In genomic region chr17:40100419-40100668, GRCh38 we compare ENCODE assay signal across 8 cellular contexts. TPM values are rescaled to one million over a fixed set of nuclear protein-coding genes. Genes with fewer than 3 reads are reported as not detected.
DNase-seq lines count a peak whose midpoint lies in the region; FAIRE-seq and TF ChIP-seq lines count a peak whose summit lies in the region.

Gene NR1D1, minus strand, starts transcription at chr17:40100589. Its CDS starts 495 bp downstream, at chr17:40100094.

- no peak within 1 kb of the TSS for H3K18ac ChIP-seq in mesendoderm (ENCODE audit: low read length)

- H3K56ac ChIP-seq in mesendoderm (ENCODE audit: low read length) = peak within 1 kb of the TSS; percentile 89

- no peak within 1 kb of the TSS for H2AK5ac ChIP-seq in mesendoderm (ENCODE audit: low read length)

- intact Hi-C loops in activated naive CD4-positive, alpha-beta T cell treated with anti-CD3 and anti-CD28 coated beads for 36 hours (cut with micrococcal nuclease) = loop anchor here (1.0 to 10.0 kb wide), 4 partner anchors 40 to 504 kb away; partner anchors contain the start of genes CASC3 and STARD3
- intact Hi-C loops in vagina (cut with DNase I) = no loop called here

- H2BK15ac ChIP-seq in mesendoderm (replicated peaks; ENCODE audit: low read depth) = no peak within 1 kb of the TSS

- H4K5ac ChIP-seq in mesendoderm (ENCODE audit: low read length) = no peak within 1 kb of the TSS

- H3K36me3 ChIP-seq in mesendoderm (ENCODE audit: control insufficient read depth, insufficient read depth, low read length) = no peaks in the 10 kb centered on the region
- peaks cover 0 to 20% of the 10 kb centered on the region in 2 donors for H3K36me3 ChIP-seq in vagina

- H3K4me2 ChIP-seq in mesendoderm (ENCODE audit: low read length) = peak within 1 kb of the TSS; percentile 84

- TF ChIP-seq CTCF in chondrocyte (IDR thresholded peaks at IDR 0.05) (no peak), vagina (IDR thresholded peaks at IDR 0.05) (no peak)

- H3K27ac ChIP-seq in mesendoderm (ENCODE audit: low read depth, low read length) (no peak within 1 kb of the TSS), vagina (peak within 1 kb of the TSS; percentile 98)

- no peaks in the 10 kb centered on the region for H3K27me3 Mint-ChIP-seq in activated naive CD4-positive, alpha-beta T cell treated with anti-CD3 and anti-CD28 coated beads for 36 hours (ENCODE audit: low read depth)
- no peaks in the 10 kb centered on the region for H3K27me3 Mint-ChIP-seq in chondrocyte (ENCODE audit: low read depth)

- CTCF ChIA-PET in activated naive CD4-positive, alpha-beta T cell treated with anti-CD3 and anti-CD28 coated beads for 36 hours (lab: Charles Lee) = interaction anchor here (0.8 to 5.2 kb wide), 7 partner anchors 11 to 68 kb away, joined by 3 to 77 read pairs (median 5); partner anchors contain the start of genes MSL1 and THRA

- no peak within 1 kb of the TSS for H3K4ac ChIP-seq in mesendoderm (ENCODE audit: low read depth, low read length)

- H3K79me1 ChIP-seq in mesendoderm (ENCODE audit: low read length) = no peaks in the 10 kb centered on the region

- FAIRE-seq in RCC 7860 (lab: Jason Lieb, UNC) = no peak

- peak within 1 kb of the TSS; percentile 89 for H3K4me3 Mint-ChIP-seq in activated naive CD4-positive, alpha-beta T cell treated with anti-CD3 and anti-CD28 coated beads for 36 hours
- H3K4me3 Mint-ChIP-seq in chondrocyte (ENCODE audit: unreplicated experiment) = peak within 1 kb of the TSS; percentile 87

- no peaks in the 10 kb centered on the region for H3K79me2 ChIP-seq in mesendoderm (ENCODE audit: control insufficient read depth, insufficient read depth, low read length)

- peaks cover 91% of the 10 kb centered on the region for H3K4me1 Mint-ChIP-seq in activated naive CD4-positive, alpha-beta T cell treated with anti-CD3 and anti-CD28 coated beads for 36 hours (ENCODE audit: low read depth)
- peaks cover 60% of the 10 kb centered on the region for H3K4me1 Mint-ChIP-seq in chondrocyte (ENCODE audit: low read depth)

- WGBS in mesendoderm (ENCODE audit: extremely low coverage, insufficient coverage, low lambda C conversion rate) = no CpG with 5 or more reads among the region's 16 CpGs

- no peak within 1 kb of the TSS for H4K8ac ChIP-seq in mesendoderm (ENCODE audit: low read depth, low read length)

- no peak for DNase-seq in activated naive CD4-positive, alpha-beta T cell treated with anti-CD3 and anti-CD28 coated beads for 36 hours
- DNase-seq in activated naive CD4-positive, alpha-beta T cell treated with Interleukin-2 at 50 U/mL for 16 hours = no peak
- no peak for DNase-seq in chondrocyte (ENCODE audit: low spot score)
- no peak for DNase-seq in mesendoderm
- no peak for DNase-seq in vagina (ENCODE audit: extremely low spot score in 2 of 2)
- DNase-seq in SHP77 treated with DMSO at 0.1 percent for 48 hours (lab: John Stamatoyannopoulos, UW) = no peak
- DNase-seq in HK-2 (ENCODE audit: unreplicated experiment) = no peak
- DNase-seq in RCC 7860 (ENCODE audit: low spot score) = no peak

- H3K4me3 ChIP-seq in mesendoderm (ENCODE audit: low read length) (peak within 1 kb of the TSS; percentile 25), vagina (peak within 1 kb of the TSS; percentile 80)

- H2BK5ac ChIP-seq in mesendoderm (ENCODE audit: low read length) = no peak within 1 kb of the TSS

- no peak within 1 kb of the TSS for H2BK120ac ChIP-seq in mesendoderm (ENCODE audit: low read depth, low read length)

- peaks cover 28% of the 10 kb centered on the region for H3K36me3 Mint-ChIP-seq in activated naive CD4-positive, alpha-beta T cell treated with anti-CD3 and anti-CD28 coated beads for 36 hours (ENCODE audit: low read depth)
- H3K36me3 Mint-ChIP-seq in chondrocyte (ENCODE audit: low read depth) = peaks cover 10% of the 10 kb centered on the region

- no peaks in the 10 kb centered on the region for H3K9me3 ChIP-seq in vagina

- H3K9me3 Mint-ChIP-seq in activated naive CD4-positive, alpha-beta T cell treated with anti-CD3 and anti-CD28 coated beads for 36 hours = no peaks in the 10 kb centered on the region
- H3K9me3 Mint-ChIP-seq in chondrocyte (ENCODE audit: low read depth) = no peaks in the 10 kb centered on the region

- H3K27me3 ChIP-seq in mesendoderm (ENCODE audit: insufficient read depth, low read length, poor library complexity) (no peaks in the 10 kb centered on the region), vagina (no peaks in the 10 kb centered on the region)

- H3K9ac ChIP-seq in mesendoderm (ENCODE audit: low read length) = peak within 1 kb of the TSS; percentile 66

- H3K4me1 ChIP-seq in mesendoderm (ENCODE audit: control insufficient read depth, low read depth, low read length) (peaks cover 14% of the 10 kb centered on the region), vagina (peaks cover 79% of the 10 kb centered on the region)

- peak; percentile 57 to 95 for TF ChIP-seq POLR2A in vagina (IDR thresholded peaks at IDR 0.05)

- H3K27ac Mint-ChIP-seq in activated naive CD4-positive, alpha-beta T cell treated with anti-CD3 and anti-CD28 coated beads for 36 hours = peak within 1 kb of the TSS; percentile 95
- peak within 1 kb of the TSS; percentile 98 for H3K27ac Mint-ChIP-seq in chondrocyte (ENCODE audit: unreplicated experiment)

- no peak within 1 kb of the TSS for H3K23ac ChIP-seq in mesendoderm (ENCODE audit: low read length)

RNA-seq across cellular contexts. Expression of gene NR1D1, which starts in this region (rescaled TPM):
- total RNA-seq in activated naive CD4-positive, alpha-beta T cell treated with anti-CD3 and anti-CD28 coated beads for 36 hours = 1 to 10 TPM; 9.0 to 9.1 TPM
- total RNA-seq in chondrocyte (5.9 to 7.9 TPM (median 6.6 TPM) in 3 replicates), vagina (15.0 TPM)
- 2.3 TPM for polyA plus RNA-seq in mesendoderm (2013, experiment 1 of 2)
- polyA plus RNA-seq in mesendoderm (2013, experiment 2 of 2) = 2.5 TPM
